Comparison of ENCODE assay signal across 1 cellular context in genomic region chr1:45750298-45751038, GRCh38.
TF ChIP-seq lines count a peak whose summit lies in the region.

TSS of gene IPP (minus strand) at chr1:45750653. CDS start at chr1:45746411, 4,242 bp downstream.

TF ChIP-seq in HepG2, 621 proteins besides CTCF, POLR2A, EP300 and RAD21 (continued from another document and continues in another):
- peak; percentile 79 for TF ChIP-seq ZNF280D (CRISPR knock-in tag; IDR thresholded peaks at IDR 0.05)
- no peak for TF ChIP-seq HES4 (CRISPR knock-in tag; IDR thresholded peaks at IDR 0.05; ENCODE audit: borderline replicate concordance)
- TF ChIP-seq RCOR2 (CRISPR knock-in tag; IDR thresholded peaks at IDR 0.05): no peak
- no peak; the same call in 1 of the 2 replicates for TF ChIP-seq ZNF569 (CRISPR knock-in tag; IDR thresholded peaks at IDR 0.05; ENCODE audit: borderline replicate concordance)
- TF ChIP-seq ZBED4 (CRISPR knock-in tag; IDR thresholded peaks at IDR 0.05; ENCODE audit: borderline replicate concordance): peak; percentile 86; the same call in 1 of the 2 replicates
- TF ChIP-seq ZFY (CRISPR knock-in tag; IDR thresholded peaks at IDR 0.05): peak; percentile 91
- TF ChIP-seq FOSL1 (CRISPR knock-in tag; IDR thresholded peaks at IDR 0.05; ENCODE audit: borderline replicate concordance): no peak
- TF ChIP-seq TEAD2 (CRISPR knock-in tag; IDR thresholded peaks at IDR 0.05): no peak
- TF ChIP-seq E2F2 (CRISPR knock-in tag; IDR thresholded peaks at IDR 0.05; ENCODE audit: borderline replicate concordance): peak; percentile 75; the same call in 1 of the 2 replicates
- TF ChIP-seq ZNF142 (CRISPR knock-in tag; IDR thresholded peaks at IDR 0.05): peak; percentile 56
- TF ChIP-seq FOXJ3 (CRISPR knock-in tag; IDR thresholded peaks at IDR 0.05; ENCODE audit: borderline replicate concordance): peak; percentile 43; the same call in 1 of the 2 replicates
- no peak for TF ChIP-seq KLF12 (CRISPR knock-in tag; IDR thresholded peaks at IDR 0.05; ENCODE audit: borderline replicate concordance)
- peak; percentile 46; the same call in 1 of the 2 replicates for TF ChIP-seq KDM5B (CRISPR knock-in tag; IDR thresholded peaks at IDR 0.05; ENCODE audit: borderline replicate concordance)
- no peak for TF ChIP-seq ZNF260 (CRISPR knock-in tag; IDR thresholded peaks at IDR 0.05; ENCODE audit: borderline replicate concordance, low read depth)
- no peak for TF ChIP-seq ZC3H4 (CRISPR knock-in tag; IDR thresholded peaks at IDR 0.05; ENCODE audit: borderline replicate concordance)
- TF ChIP-seq ZNF263 (CRISPR knock-in tag; IDR thresholded peaks at IDR 0.05): peak; percentile 52; the same call in 1 of the 2 replicates
- TF ChIP-seq YEATS2 (CRISPR knock-in tag; IDR thresholded peaks at IDR 0.05; ENCODE audit: borderline replicate concordance): peak; percentile 86
- TF ChIP-seq GATAD1 (CRISPR knock-in tag; IDR thresholded peaks at IDR 0.05): peak; percentile 78
- no peak; the same call in 1 of the 2 replicates for TF ChIP-seq PAX8 (CRISPR knock-in tag; IDR thresholded peaks at IDR 0.05; ENCODE audit: borderline replicate concordance)
- TF ChIP-seq ZNF703 (CRISPR knock-in tag; IDR thresholded peaks at IDR 0.05; ENCODE audit: borderline replicate concordance): 0 out of 2 replicates have a peak, but pooled peaks have one; percentile 55
- 0 out of 2 replicates have a peak, but pooled peaks have one; percentile 52 for TF ChIP-seq CHCHD3 (CRISPR knock-in tag; IDR thresholded peaks at IDR 0.05)
- TF ChIP-seq ZEB1 (IDR thresholded peaks at IDR 0.05; ENCODE audit: insufficient replicate concordance, low read depth): no peak
- peak; percentile 44; the same call in 1 of the 2 replicates for TF ChIP-seq ATF7-NPFF (CRISPR knock-in tag; IDR thresholded peaks at IDR 0.05; ENCODE audit: low read depth)
- peak; percentile 80; the same call in 1 of the 2 replicates for TF ChIP-seq ZNF232 (CRISPR knock-in tag; IDR thresholded peaks at IDR 0.05; ENCODE audit: borderline replicate concordance)
- 0 out of 2 replicates have a peak, but pooled peaks have one; percentile 27 for TF ChIP-seq NFYC (CRISPR knock-in tag; IDR thresholded peaks at IDR 0.05)
- no peak for TF ChIP-seq DDIT3 (CRISPR knock-in tag; IDR thresholded peaks at IDR 0.05)
- TF ChIP-seq ZNF264 (CRISPR knock-in tag; IDR thresholded peaks at IDR 0.05): peak; percentile 82; the same call in 1 of the 2 replicates
- TF ChIP-seq ZNF549 (CRISPR knock-in tag; IDR thresholded peaks at IDR 0.05): no peak
- no peak for TF ChIP-seq NCOA5 (CRISPR knock-in tag; IDR thresholded peaks at IDR 0.05)
- TF ChIP-seq TBX2 (CRISPR knock-in tag; IDR thresholded peaks at IDR 0.05; ENCODE audit: borderline replicate concordance): peak; percentile 74
- TF ChIP-seq BRD4 (CRISPR knock-in tag; IDR thresholded peaks at IDR 0.05): peak; percentile 84; the same call in 1 of the 2 replicates
- TF ChIP-seq CSRNP1 (CRISPR knock-in tag; IDR thresholded peaks at IDR 0.05): peak; percentile 68; the same call in 1 of the 2 replicates
- peak; percentile 70; the same call in 1 of the 2 replicates for TF ChIP-seq ZKSCAN8 (CRISPR knock-in tag; IDR thresholded peaks at IDR 0.05; ENCODE audit: borderline replicate concordance)
- peak; percentile 16; the same call in 1 of the 2 replicates for TF ChIP-seq ZNF143 (CRISPR knock-in tag; IDR thresholded peaks at IDR 0.05)
- peak; percentile 38 for TF ChIP-seq RARA (CRISPR knock-in tag; IDR thresholded peaks at IDR 0.05)
- TF ChIP-seq IRF2 (CRISPR knock-in tag; IDR thresholded peaks at IDR 0.05): peak; percentile 88
- TF ChIP-seq ZNF446 (CRISPR knock-in tag; IDR thresholded peaks at IDR 0.05): no peak
- peak; percentile 85 for TF ChIP-seq ZNF18 (CRISPR knock-in tag; IDR thresholded peaks at IDR 0.05; ENCODE audit: insufficient replicate concordance)
- TF ChIP-seq ZNF234 (CRISPR knock-in tag; conservative IDR thresholded peaks at IDR 0.05): 0 out of 2 replicates have a peak, but pooled peaks have one; percentile 64
- TF ChIP-seq NAIF1 (CRISPR knock-in tag; IDR thresholded peaks at IDR 0.05; ENCODE audit: borderline replicate concordance): no peak; the same call in 1 of the 2 replicates
- no peak; the same call in 1 of the 2 replicates for TF ChIP-seq RFX5 (IDR thresholded peaks at IDR 0.05; ENCODE audit: low read depth, low read length)
- TF ChIP-seq ZNF550 (CRISPR knock-in tag; IDR thresholded peaks at IDR 0.05; ENCODE audit: borderline replicate concordance): no peak
- TF ChIP-seq MAFF (IDR thresholded peaks at IDR 0.05; ENCODE audit: low read depth, low read length): no peak
- TF ChIP-seq MEIS2 (CRISPR knock-in tag; IDR thresholded peaks at IDR 0.05): 0 out of 2 replicates have a peak, but pooled peaks have one; percentile 52
- TF ChIP-seq ZNF557 (CRISPR knock-in tag; IDR thresholded peaks at IDR 0.05): no peak
